8 cellular contexts compared by ENCODE assay signal in the genomic region with DNA sequence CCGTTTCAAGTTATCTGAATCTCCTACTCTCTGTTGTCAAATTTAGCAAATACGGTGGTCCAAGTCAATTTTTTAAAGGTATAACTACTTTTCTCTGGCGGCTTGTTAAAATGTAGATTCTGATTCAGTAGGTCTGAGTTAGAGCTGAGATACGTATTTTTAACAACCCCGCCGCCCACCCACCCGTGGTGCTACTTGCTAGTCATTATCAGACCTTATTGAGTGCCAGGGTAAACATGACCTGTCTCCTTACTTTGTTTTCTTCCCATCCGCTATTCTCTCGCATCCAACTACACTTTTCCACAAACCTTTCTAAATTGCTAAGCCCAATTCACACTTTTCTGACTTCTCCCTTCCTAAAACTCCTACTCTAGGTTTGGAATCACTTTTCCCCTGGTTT. TPM values are rescaled to one million over a fixed set of nuclear protein-coding genes. Genes with fewer than 3 reads are reported as not detected.
DNase-seq lines count a peak whose midpoint lies in the region; ATAC-seq lines count a peak whose summit lies in the region.

No MANE protein-coding gene starts in this region.

- peak overlapping the region; percentile 98 for H3K4me3 Mint-ChIP-seq in activated T-cell treated with anti-CD3 and anti-CD28 coated beads, Interleukin-2, amount 50 U/mL, for 24 hours
- H3K4me3 Mint-ChIP-seq in activated T-helper 2 cell treated with anti-CD3 and anti-CD28 coated beads, Interferon-gamma antibody, Interleukin-2, Interleukin-4, amounts not matched to agents 10 μg/mL and 5 μg/mL and 100 μg/mL, durations not matched to agents 14 hours and 24 hours and 36 hours (ENCODE audit: low read depth), result peak overlapping the region; percentile 95
- peak overlapping the region; percentile 95 to 99 (median 98) for H3K4me3 Mint-ChIP-seq in immature natural killer cell
- peak overlapping the region; percentile 88 for H3K4me3 Mint-ChIP-seq in stimulated activated memory B cell treated with anti-CD40 and anti-IgM and Interleukin-4, amounts not matched to agents 10 μg/mL and 1 μg/mL and 100 μg/mL, for 72 hours

- DNase-seq in activated T-cell treated with anti-CD3 and anti-CD28 coated beads, Interleukin-2, amount 50 U/mL, for 24 hours, result peak; percentile 47
- no peak for DNase-seq in activated T-cell treated with anti-CD3 and anti-CD28 coated beads, Interleukin-2, amount 50 U/mL, for 1 hour
- DNase-seq in activated T-helper 2 cell treated with anti-CD3 and anti-CD28 coated beads, Interferon-gamma antibody, Interleukin-2, Interleukin-4, amounts not matched to agents 10 μg/mL and 5 μg/mL and 100 μg/mL, durations not matched to agents 14 hours and 24 hours and 36 hours (ENCODE audit: low spot score), result no peak
- no peak for DNase-seq in immature natural killer cell
- no peak for DNase-seq in glomerular visceral epithelial cell (ENCODE audit: extremely low spot score)
- DNase-seq in foreskin melanocyte, result no peak
- no peak for DNase-seq in GOT3 (lab: John Stamatoyannopoulos, UW)

- peaks cover 51% of the 10 kb centered on the region for H3K4me1 Mint-ChIP-seq in activated T-cell treated with anti-CD3 and anti-CD28 coated beads, Interleukin-2, amount 50 U/mL, for 24 hours (ENCODE audit: low read depth)
- H3K4me1 Mint-ChIP-seq in activated T-helper 2 cell treated with anti-CD3 and anti-CD28 coated beads, Interferon-gamma antibody, Interleukin-2, Interleukin-4, amounts not matched to agents 10 μg/mL and 5 μg/mL and 100 μg/mL, durations not matched to agents 14 hours and 24 hours and 36 hours (ENCODE audit: low read depth), result peaks cover 44% of the 10 kb centered on the region
- H3K4me1 Mint-ChIP-seq in immature natural killer cell, result peaks cover 46 to 50% of the 10 kb centered on the region in 2 donors
- peaks cover 32% of the 10 kb centered on the region for H3K4me1 Mint-ChIP-seq in stimulated activated memory B cell treated with anti-CD40 and anti-IgM and Interleukin-4, amounts not matched to agents 10 μg/mL and 1 μg/mL and 100 μg/mL, for 72 hours

- no peaks in the 10 kb centered on the region for H3K9me3 Mint-ChIP-seq in activated T-cell treated with anti-CD3 and anti-CD28 coated beads, Interleukin-2, amount 50 U/mL, for 24 hours
- H3K9me3 Mint-ChIP-seq in activated T-helper 2 cell treated with anti-CD3 and anti-CD28 coated beads, Interferon-gamma antibody, Interleukin-2, Interleukin-4, amounts not matched to agents 10 μg/mL and 5 μg/mL and 100 μg/mL, durations not matched to agents 14 hours and 24 hours and 36 hours, result no peaks in the 10 kb centered on the region
- H3K9me3 Mint-ChIP-seq in immature natural killer cell, result no peaks in the 10 kb centered on the region
- no peaks in the 10 kb centered on the region for H3K9me3 Mint-ChIP-seq in stimulated activated memory B cell treated with anti-CD40 and anti-IgM and Interleukin-4, amounts not matched to agents 10 μg/mL and 1 μg/mL and 100 μg/mL, for 72 hours

- ATAC-seq in stimulated activated memory B cell treated with anti-CD40 and anti-IgM and Interleukin-4, amounts not matched to agents 10 μg/mL and 1 μg/mL and 100 μg/mL, for 72 hours, result no peak

- H3K27me3 Mint-ChIP-seq in activated T-cell treated with anti-CD3 and anti-CD28 coated beads, Interleukin-2, amount 50 U/mL, for 24 hours, result peaks cover 6% of the 10 kb centered on the region
- no peaks in the 10 kb centered on the region for H3K27me3 Mint-ChIP-seq in activated T-helper 2 cell treated with anti-CD3 and anti-CD28 coated beads, Interferon-gamma antibody, Interleukin-2, Interleukin-4, amounts not matched to agents 10 μg/mL and 5 μg/mL and 100 μg/mL, durations not matched to agents 14 hours and 24 hours and 36 hours (ENCODE audit: low read depth)
- H3K27me3 Mint-ChIP-seq in immature natural killer cell (ENCODE audit: low read depth in 3 of 3), result peaks cover 7 to 15% (median 11%) of the 10 kb centered on the region in 3 donors
- peaks cover 9% of the 10 kb centered on the region for H3K27me3 Mint-ChIP-seq in stimulated activated memory B cell treated with anti-CD40 and anti-IgM and Interleukin-4, amounts not matched to agents 10 μg/mL and 1 μg/mL and 100 μg/mL, for 72 hours

- intact Hi-C loops in activated T-helper 2 cell treated with anti-CD3 and anti-CD28 coated beads, Interferon-gamma antibody, Interleukin-2, Interleukin-4, amounts not matched to agents 10 μg/mL and 5 μg/mL and 100 μg/mL, durations not matched to agents 14 hours and 24 hours and 36 hours (cut with micrococcal nuclease), result loop anchor here (1.0 to 5.0 kb wide), 4 partner anchors 9 to 625 kb away; partner anchors contain the start of genes CAAP1 and IFT74

- peaks cover 48% of the 10 kb centered on the region for H3K36me3 Mint-ChIP-seq in activated T-cell treated with anti-CD3 and anti-CD28 coated beads, Interleukin-2, amount 50 U/mL, for 24 hours (ENCODE audit: low read depth)
- H3K36me3 Mint-ChIP-seq in activated T-helper 2 cell treated with anti-CD3 and anti-CD28 coated beads, Interferon-gamma antibody, Interleukin-2, Interleukin-4, amounts not matched to agents 10 μg/mL and 5 μg/mL and 100 μg/mL, durations not matched to agents 14 hours and 24 hours and 36 hours (ENCODE audit: low read depth), result peaks cover 28% of the 10 kb centered on the region
- no peaks in the 10 kb centered on the region for H3K36me3 Mint-ChIP-seq in immature natural killer cell
- H3K36me3 Mint-ChIP-seq in stimulated activated memory B cell treated with anti-CD40 and anti-IgM and Interleukin-4, amounts not matched to agents 10 μg/mL and 1 μg/mL and 100 μg/mL, for 72 hours, result no peaks in the 10 kb centered on the region

- H3K27ac Mint-ChIP-seq in activated T-cell treated with anti-CD3 and anti-CD28 coated beads, Interleukin-2, amount 50 U/mL, for 24 hours, result peak overlapping the region; percentile 100
- peak overlapping the region; percentile 100 for H3K27ac Mint-ChIP-seq in activated T-helper 2 cell treated with anti-CD3 and anti-CD28 coated beads, Interferon-gamma antibody, Interleukin-2, Interleukin-4, amounts not matched to agents 10 μg/mL and 5 μg/mL and 100 μg/mL, durations not matched to agents 14 hours and 24 hours and 36 hours
- H3K27ac Mint-ChIP-seq in immature natural killer cell, result peak overlapping the region; percentile 98 to 100 (median 100)
- H3K27ac Mint-ChIP-seq in stimulated activated memory B cell treated with anti-CD40 and anti-IgM and Interleukin-4, amounts not matched to agents 10 μg/mL and 1 μg/mL and 100 μg/mL, for 72 hours, result peak overlapping the region; percentile 99

RNA-seq across cellular contexts. Expression of gene PLAA, which starts 0.7 kb away (rescaled TPM):
- 36.4 and 42.0 TPM in 2 replicates for total RNA-seq in activated T-helper 2 cell treated with anti-CD3 and anti-CD28 coated beads, Interferon-gamma antibody, Interleukin-2, Interleukin-4, amounts not matched to agents 10 μg/mL and 5 μg/mL and 100 μg/mL, durations not matched to agents 14 hours and 24 hours and 36 hours
- 10 to 100 TPM; 11.4 to 26.5 (median 24.2) TPM for polyA plus RNA-seq in immature natural killer cell

RNA-seq across cellular contexts. Expression of gene IFT74, which starts 8.5 kb away (rescaled TPM):
- 8.3 and 10.4 TPM in 2 replicates for total RNA-seq in activated T-helper 2 cell treated with anti-CD3 and anti-CD28 coated beads, Interferon-gamma antibody, Interleukin-2, Interleukin-4, amounts not matched to agents 10 μg/mL and 5 μg/mL and 100 μg/mL, durations not matched to agents 14 hours and 24 hours and 36 hours
- polyA plus RNA-seq in immature natural killer cell, result 1 to 10 TPM; 4.3 to 9.7 (median 4.6) TPM

RNA-seq across cellular contexts. Expression of gene CAAP1, which starts 55.1 kb away (rescaled TPM):
- 19.4 and 20.7 TPM in 2 replicates for total RNA-seq in activated T-helper 2 cell treated with anti-CD3 and anti-CD28 coated beads, Interferon-gamma antibody, Interleukin-2, Interleukin-4, amounts not matched to agents 10 μg/mL and 5 μg/mL and 100 μg/mL, durations not matched to agents 14 hours and 24 hours and 36 hours
- 10 to 100 TPM; 14.5 to 16.7 (median 16.7) TPM for polyA plus RNA-seq in immature natural killer cell

RNA-seq across cellular contexts. Expression of gene LRRC19, which starts 57.7 kb away (rescaled TPM):
- not detected in 2 replicates for total RNA-seq in activated T-helper 2 cell treated with anti-CD3 and anti-CD28 coated beads, Interferon-gamma antibody, Interleukin-2, Interleukin-4, amounts not matched to agents 10 μg/mL and 5 μg/mL and 100 μg/mL, durations not matched to agents 14 hours and 24 hours and 36 hours
- polyA plus RNA-seq in immature natural killer cell, result under 1 TPM in 2 of 3 donors, not detected in 1; 0.12 to 0.34 TPM
